ENCODE assay signal across 8 cellular contexts in the genomic region with DNA sequence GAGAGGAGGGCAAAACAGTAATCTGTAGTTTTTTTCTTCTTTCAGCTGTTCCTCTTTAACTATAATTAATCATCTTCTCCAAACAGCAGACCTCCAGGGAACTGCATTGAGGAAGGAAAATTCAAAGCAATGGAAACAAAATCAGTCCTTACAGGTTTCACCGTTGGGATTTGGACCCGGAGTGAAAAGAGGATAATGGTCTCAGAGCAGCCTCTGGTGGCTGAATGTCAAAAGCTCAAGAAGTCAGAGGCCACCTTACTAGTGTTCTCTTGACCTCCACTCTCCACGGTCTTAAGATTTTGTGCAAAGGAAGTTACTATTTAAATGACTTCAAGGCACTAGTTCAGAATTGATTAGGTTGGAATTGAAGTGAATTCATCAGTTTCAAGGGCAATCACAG. TPM values are rescaled to one million over a fixed set of nuclear protein-coding genes. Genes with fewer than 3 reads are reported as not detected.
A peak's percentile ranks its signal among the peaks of the same experiment; 100 is the strongest.
DNase-seq lines count a peak whose midpoint lies in the region; TF ChIP-seq lines count a peak whose summit lies in the region.

No MANE protein-coding gene starts in this region.

- H3K4me3 Mint-ChIP-seq in mesothelial cell of epicardium (no peak overlapping the region), immature natural killer cell (no peak overlapping the region)

- no peak for TF ChIP-seq CTCF in mesothelial cell of epicardium (IDR thresholded peaks at IDR 0.05; ENCODE audit: unreplicated experiment)

- peak; percentile 12 for DNase-seq in DMS79 (lab: John Stamatoyannopoulos, UW)
- DNase-seq in NCI-H2081 (lab: John Stamatoyannopoulos, UW): peak; percentile 30 to 54
- DNase-seq in cerebellar cortex (ENCODE audit: low spot score): peak; percentile 58
- no peak for DNase-seq in mesothelial cell of epicardium (ENCODE audit: low spot score in 2 of 2, unreplicated experiment in 2 of 2)
- DNase-seq in stimulated activated CD4-positive, alpha-beta T cell treated with anti-CD3 and anti-CD28 coated beads, Interleukin-4, amount 100 ng/mL, for 4 hours: no peak
- no peak for DNase-seq in stimulated activated CD4-positive, alpha-beta T cell treated with anti-CD3 and anti-CD28 coated beads, Interleukin-12 subunit alpha, Interleukin-12 subunit beta, amount 100 ng/mL, for 4 hours
- no peak for DNase-seq in immature natural killer cell
- no peak for DNase-seq in posterior vena cava (ENCODE audit: low spot score)

- peak overlapping the region; percentile 64 for H3K27ac Mint-ChIP-seq in mesothelial cell of epicardium
- no peak overlapping the region for H3K27ac Mint-ChIP-seq in immature natural killer cell

- intact Hi-C loops in posterior vena cava (cut with DNase I): no loop called here

- H3K4me1 Mint-ChIP-seq in mesothelial cell of epicardium: peaks cover 33% of the 10 kb centered on the region
- H3K4me1 Mint-ChIP-seq in immature natural killer cell: no peaks in the 10 kb centered on the region

- H3K9me3 Mint-ChIP-seq in mesothelial cell of epicardium (peaks cover 34% of the 10 kb centered on the region), immature natural killer cell (peaks cover 0 to 10% (median 0%) of the 10 kb centered on the region in 6 donors)

- H3K27me3 Mint-ChIP-seq in mesothelial cell of epicardium (ENCODE audit: low read depth) (no peaks in the 10 kb centered on the region), immature natural killer cell (ENCODE audit: low read depth in 3 of 3) (peaks cover 0 to 5% (median 4%) of the 10 kb centered on the region in 3 donors)

- H3K36me3 Mint-ChIP-seq in mesothelial cell of epicardium (peaks cover 7% of the 10 kb centered on the region), immature natural killer cell (no peaks in the 10 kb centered on the region)

RNA-seq across cellular contexts. Expression of a gene that starts 16.0 kb away (rescaled TPM):
- total RNA-seq in mesothelial cell of epicardium (48.3 to 52.5 TPM (median 48.8 TPM) in 3 replicates), posterior vena cava (10 to 100 TPM; 22.2 to 36.5 TPM)
- not detected for polyA plus RNA-seq in immature natural killer cell

Comparison
In these comparisons a context has a peak if more than half of its experiments do, and no peak if none do; other contexts are left out.
1. DNase-seq: peak in DMS79 (single experiment), NCI-H2081 (2 of 2) and cerebellar cortex (single experiment); none in mesothelial cell of epicardium (0 of 2), stimulated activated CD4-positive, alpha-beta T cell treated with anti-CD3 and anti-CD28 coated beads, Interleukin-4, amount 100 ng/mL, for 4 hours (0 of 2), stimulated activated CD4-positive, alpha-beta T cell treated with anti-CD3 and anti-CD28 coated beads, Interleukin-12 subunit alpha, Interleukin-12 subunit beta, amount 100 ng/mL, for 4 hours (single experiment), immature natural killer cell (0 of 3) and posterior vena cava (single experiment).